ENCODE assay signal across 9 cellular contexts in the genomic region with DNA sequence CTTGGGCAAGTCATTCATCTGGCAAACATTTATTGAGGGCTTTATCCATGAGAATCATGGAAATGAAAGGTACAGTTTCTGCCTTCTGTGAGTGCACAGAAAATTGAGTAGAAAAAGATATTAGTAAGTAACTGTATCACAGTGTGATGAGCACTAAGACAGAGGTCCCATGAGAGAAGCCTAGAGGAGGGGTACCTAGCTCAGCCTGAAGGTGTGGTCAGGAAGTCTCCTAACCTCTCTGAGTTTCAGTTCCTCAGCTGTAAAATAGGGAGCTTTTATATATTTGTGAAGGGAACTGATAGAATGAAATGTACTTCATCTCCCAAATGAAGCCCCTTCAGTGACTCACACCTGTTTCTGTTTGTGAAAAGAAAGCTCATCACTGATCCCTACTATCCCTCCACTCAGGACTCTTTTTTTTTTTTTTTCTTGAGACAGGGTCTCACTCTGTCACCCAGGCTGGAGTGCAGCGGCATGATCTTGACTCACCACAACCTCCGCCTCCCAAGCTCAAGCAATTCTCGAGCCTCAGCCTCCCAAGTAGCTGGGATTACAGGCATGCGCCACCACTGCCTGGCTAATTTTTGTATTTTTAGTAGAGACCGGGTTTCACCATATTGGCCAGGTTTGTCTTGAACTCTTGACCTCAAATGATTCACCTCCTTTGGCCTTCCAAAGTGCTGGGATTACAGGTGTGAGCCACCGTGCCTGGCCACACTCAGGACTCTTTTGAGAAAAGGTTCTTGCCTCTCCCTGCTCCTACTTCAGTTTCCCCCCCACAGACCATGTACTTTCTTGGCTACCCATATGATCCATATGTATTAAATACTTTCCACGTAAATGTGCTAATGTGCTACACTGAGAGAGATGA.
DNase-seq lines count a peak whose midpoint lies in the region; ATAC-seq lines count a peak whose summit lies in the region.
"Had no signal": no experiment of that assay in that cellular context is flagged by ENCODE, and none has a peak within 500 bp of the region (broad histone marks: within the 10 kb centered on the region; RNA-seq: fewer than 3 reads in every experiment).

No MANE protein-coding gene starts in this region.

- no peaks in the 10 kb centered on the region for H3K27me3 ChIP-seq in right cardiac atrium (ENCODE audit: control insufficient read depth, insufficient read depth)

- 90% methylated on average over 7 of the region's 7 CpGs for WGBS in right cardiac atrium

- intact Hi-C loops in right cardiac atrium (cut with DNase I), result no loop called here

- H3K9me3 ChIP-seq in right cardiac atrium (ENCODE audit: control insufficient read depth, low read length), result no peaks in the 10 kb centered on the region

- H3K4me3 ChIP-seq in right cardiac atrium (ENCODE audit: low read length), result no peak overlapping the region

- ATAC-seq in GM18519 (IDR thresholded peaks at IDR 0.05; ENCODE audit: low FRiP score, unreplicated experiment) (peak; percentile 40), GM21447 (IDR thresholded peaks at IDR 0.05; ENCODE audit: unreplicated experiment) (peak; percentile 53), HG03280 (IDR thresholded peaks at IDR 0.05; ENCODE audit: unreplicated experiment) (peak; percentile 51), esophagus mucosa (peak; percentile 64), right cardiac atrium (no peak)

- DNase-seq in right cardiac atrium (no peak), middle frontal gyrus (ENCODE audit: extremely low spot score, low spot score) (no peak)
- no peak for DNase-seq in stimulated activated CD4-positive, alpha-beta T cell treated with anti-CD3 and anti-CD28 coated beads, Interleukin-1b, Interleukin-23, amount 100 ng/mL, for 48 hours
- DNase-seq: posterior cingulate gyrus had no signal

- H3K27ac ChIP-seq in right cardiac atrium (ENCODE audit: low read length), result no peak overlapping the region
- H3K27ac ChIP-seq: KMS-11 had no signal

- H3K4me1 ChIP-seq in right cardiac atrium (ENCODE audit: control insufficient read depth, insufficient read depth, low read length), result no peaks in the 10 kb centered on the region

Comparison
In these comparisons a context has a peak if more than half of its experiments do, and no peak if none do; other contexts are left out.
1. ATAC-seq: peak in GM18519 (single experiment), GM21447 (single experiment), HG03280 (single experiment) and esophagus mucosa (single experiment); none in right cardiac atrium (0 of 2).